7 cellular contexts compared by ENCODE assay signal in genomic region chr6:26125015-26125690, GRCh38. TPM values are rescaled to one million over a fixed set of nuclear protein-coding genes. Genes with fewer than 3 reads are reported as not detected.
DNase-seq lines count a peak whose midpoint lies in the region; ATAC-seq and TF ChIP-seq lines count a peak whose summit lies in the region.

No MANE protein-coding gene starts in this region.

- peak overlapping the region; percentile 74 for H3K4me3 ChIP-seq in GM12864 (ENCODE audit: low read depth, low read length)
- H3K4me3 ChIP-seq in iPS DF 6.9 (ENCODE audit: low read length): peak overlapping the region; percentile 86

- no peaks in the 10 kb centered on the region for H3K4me1 ChIP-seq in iPS DF 6.9 (ENCODE audit: control insufficient read depth, insufficient read depth, low read length)

- peak overlapping the region; percentile 98 for H3K27ac Mint-ChIP-seq in activated T-helper 17 cell treated with anti-CD3 and anti-CD28 coated beads, Interleukin-2, amount 50 U/mL, for 72 hours

- WGBS in iPS DF 6.9 (ENCODE audit: insufficient coverage, insufficient read length): no CpG with 5 or more reads among the region's 14 CpGs

- no peak for ATAC-seq in activated T-helper 17 cell treated with anti-CD3 and anti-CD28 coated beads, Interleukin-2, amount 50 U/mL, for 72 hours (replicated peaks)
- no peak for ATAC-seq in GM21529 (IDR thresholded peaks at IDR 0.05; ENCODE audit: unreplicated experiment)

- H3K9me3 Mint-ChIP-seq in activated T-helper 17 cell treated with anti-CD3 and anti-CD28 coated beads, Interleukin-2, amount 50 U/mL, for 72 hours: peaks cover 3% of the 10 kb centered on the region

- H3K4me3 Mint-ChIP-seq in activated T-helper 17 cell treated with anti-CD3 and anti-CD28 coated beads, Interleukin-2, amount 50 U/mL, for 72 hours: peak overlapping the region; percentile 96

- DNase-seq in GM12864 (ENCODE audit: low read depth): no peak
- peak; percentile 47 for DNase-seq in NCI-H2029 (lab: John Stamatoyannopoulos, UW)
- DNase-seq in iPS DF 6.9 (ENCODE audit: low read depth, low spot score): no peak
- peak; percentile 49 for DNase-seq in stimulated activated CD8-positive, alpha-beta memory T cell treated with anti-CD3 and anti-CD28 coated beads, Interleukin-4, amount 100 ng/mL, for 48 hours
- no peak for DNase-seq in T1000 (lab: John Stamatoyannopoulos, UW)

- H3K27ac ChIP-seq in iPS DF 6.9 (ENCODE audit: low read length): no peak overlapping the region

- H3K27me3 Mint-ChIP-seq in activated T-helper 17 cell treated with anti-CD3 and anti-CD28 coated beads, Interleukin-2, amount 50 U/mL, for 72 hours: no peaks in the 10 kb centered on the region

- H3K36me3 ChIP-seq in iPS DF 6.9 (ENCODE audit: control insufficient read depth, insufficient read depth, low read length): no peaks in the 10 kb centered on the region

- H3K36me3 Mint-ChIP-seq in activated T-helper 17 cell treated with anti-CD3 and anti-CD28 coated beads, Interleukin-2, amount 50 U/mL, for 72 hours (ENCODE audit: low read depth): peaks cover 71% of the 10 kb centered on the region

- peaks cover 25% of the 10 kb centered on the region for H3K4me1 Mint-ChIP-seq in activated T-helper 17 cell treated with anti-CD3 and anti-CD28 coated beads, Interleukin-2, amount 50 U/mL, for 72 hours

- H3K9me3 ChIP-seq in iPS DF 6.9 (ENCODE audit: control insufficient read depth, insufficient read depth, low read length): no peaks in the 10 kb centered on the region

- TF ChIP-seq CTCF in GM12864 (IDR thresholded peaks at IDR 0.05; ENCODE audit: low read depth, low read length, missing control alignments): no peak

- H3K27me3 ChIP-seq in iPS DF 6.9 (ENCODE audit: control insufficient read depth, insufficient read depth, low read length): no peaks in the 10 kb centered on the region

RNA-seq across cellular contexts. Expression of gene HFE, which starts 37.9 kb away (rescaled TPM):
- 1 to 10 TPM; 1.7 to 2.1 TPM for total RNA-seq in activated T-helper 17 cell treated with anti-CD3 and anti-CD28 coated beads, Interleukin-2, amount 50 U/mL, for 72 hours

Comparison
In these comparisons a context has a peak if more than half of its experiments do, and no peak if none do; other contexts are left out.
1. DNase-seq: peak in NCI-H2029 (single experiment) and stimulated activated CD8-positive, alpha-beta memory T cell treated with anti-CD3 and anti-CD28 coated beads, Interleukin-4, amount 100 ng/mL, for 48 hours (single experiment); none in GM12864 (single experiment), iPS DF 6.9 (single experiment) and T1000 (single experiment).